Comparison of ENCODE assay signal across 8 cellular contexts in the genomic region with DNA sequence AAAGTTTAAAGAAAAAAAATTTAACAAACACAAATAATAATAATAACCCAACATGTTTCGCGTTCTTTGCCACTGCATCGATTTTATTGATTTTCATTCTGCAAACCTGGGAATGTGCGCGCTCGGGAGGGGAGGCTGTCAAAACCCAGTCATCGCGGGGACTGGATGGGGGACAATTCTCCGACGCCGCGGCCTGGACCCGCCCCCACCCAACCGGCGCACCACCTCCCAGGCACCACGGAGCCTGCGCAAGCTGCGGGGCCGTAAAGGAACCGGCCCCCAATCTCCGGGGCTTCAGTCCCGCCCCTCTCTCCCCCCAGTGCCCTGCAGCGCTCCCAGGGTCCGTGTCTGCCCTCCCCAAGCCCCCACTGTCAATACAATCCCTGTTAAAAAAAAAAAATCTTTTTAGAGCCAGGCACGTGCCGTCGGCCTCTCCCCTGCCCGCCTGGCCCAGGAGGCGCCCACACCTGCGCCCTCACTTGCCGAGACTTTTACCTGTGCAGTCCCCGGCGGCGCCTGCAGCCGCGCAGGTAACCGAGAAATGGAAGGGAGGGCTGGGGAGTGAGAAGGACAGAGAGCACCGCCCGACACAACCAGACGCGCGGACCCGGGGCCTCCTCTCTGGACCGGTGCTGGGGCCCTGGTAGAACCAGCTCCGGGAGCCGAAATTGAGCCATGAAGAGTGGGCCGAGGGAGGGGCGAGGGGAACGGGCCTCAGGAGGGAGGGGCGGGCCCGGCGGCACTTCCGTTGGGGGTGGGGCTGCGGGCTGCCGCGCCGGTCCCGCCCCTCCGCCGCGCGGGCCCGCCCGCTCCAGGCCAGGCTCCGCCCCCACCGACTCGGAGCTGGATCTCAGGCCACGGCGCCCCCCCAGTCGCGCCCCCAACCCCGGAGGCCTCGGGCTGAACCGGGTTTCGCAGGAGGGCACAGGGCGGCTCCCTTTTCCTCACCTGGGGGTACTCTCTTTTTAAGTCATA. TPM values are rescaled to one million over a fixed set of nuclear protein-coding genes. Genes with fewer than 3 reads are reported as not detected.
DNase-seq lines count a peak whose midpoint lies in the region; TF ChIP-seq lines count a peak whose summit lies in the region.

No MANE protein-coding gene starts in this region.

- peak overlapping the region; percentile 1 to 19 for H3K4ac ChIP-seq in mesenchymal stem cell (ENCODE audit: low read depth in 1 of 2, low read length in 2 of 2)

- WGBS in mesenchymal stem cell, result under 1% methylated on average over 75 of the region's 76 CpGs

- H3K9ac ChIP-seq in mesenchymal stem cell (ENCODE audit: low read length), result peak overlapping the region; percentile 100

- no peaks in the 10 kb centered on the region for H3K9me3 Mint-ChIP-seq in activated naive CD4-positive, alpha-beta T cell treated with anti-CD3 and anti-CD28 coated beads, Interleukin-2, amount 10 ng/mL, durations not matched to agents 7 days and 5 days
- H3K9me3 Mint-ChIP-seq in endothelial cell (ENCODE audit: unreplicated experiment), result no peaks in the 10 kb centered on the region

- H4K8ac ChIP-seq in mesenchymal stem cell (ENCODE audit: low read length), result no peak overlapping the region

- H3K27ac Mint-ChIP-seq in activated naive CD4-positive, alpha-beta T cell treated with anti-CD3 and anti-CD28 coated beads, Interleukin-2, amount 10 ng/mL, durations not matched to agents 7 days and 5 days, result no peak overlapping the region
- no peak overlapping the region for H3K27ac Mint-ChIP-seq in endothelial cell (ENCODE audit: unreplicated experiment)

- peak overlapping the region; percentile 90 for H3K4me2 ChIP-seq in mesenchymal stem cell (ENCODE audit: low read length, poor library complexity, severe bottlenecking)

- H3K27me3 ChIP-seq in mesenchymal stem cell (ENCODE audit: control insufficient read depth in 1 of 2, insufficient read depth in 1 of 2, low read length in 2 of 2), result peaks cover 0 to 90% of the 10 kb centered on the region in 2 experiments
- no peaks in the 10 kb centered on the region for H3K27me3 ChIP-seq in tibial artery

- no peaks in the 10 kb centered on the region for H3K36me3 Mint-ChIP-seq in activated naive CD4-positive, alpha-beta T cell treated with anti-CD3 and anti-CD28 coated beads, Interleukin-2, amount 10 ng/mL, durations not matched to agents 7 days and 5 days
- H3K36me3 Mint-ChIP-seq in endothelial cell (ENCODE audit: low read depth, unreplicated experiment), result no peaks in the 10 kb centered on the region

- H3K9me3 ChIP-seq in mesenchymal stem cell (ENCODE audit: control insufficient read depth, low read length) (no peaks in the 10 kb centered on the region), tibial artery (no peaks in the 10 kb centered on the region)

- no peak overlapping the region for H2BK12ac ChIP-seq in mesenchymal stem cell (ENCODE audit: low read length in 2 of 2)

- CTCF ChIA-PET in activated naive CD4-positive, alpha-beta T cell treated with anti-CD3 and anti-CD28 coated beads, Interleukin-2, amount 10 ng/mL, durations not matched to agents 7 days and 5 days (lab: Charles Lee), result interaction anchor here (1.5 kb wide), 1 partner anchor 9 kb away, joined by 3 read pairs; no protein-coding TSS in a partner anchor

- H3K79me1 ChIP-seq in mesenchymal stem cell (replicated peaks; ENCODE audit: low read length, poor library complexity, severe bottlenecking), result no peaks in the 10 kb centered on the region

- H3K27me3 Mint-ChIP-seq in activated naive CD4-positive, alpha-beta T cell treated with anti-CD3 and anti-CD28 coated beads, Interleukin-2, amount 10 ng/mL, durations not matched to agents 7 days and 5 days, result peaks cover 86% of the 10 kb centered on the region
- H3K27me3 Mint-ChIP-seq in endothelial cell (ENCODE audit: unreplicated experiment), result peaks cover 18% of the 10 kb centered on the region

- H3K4me1 ChIP-seq in mesenchymal stem cell (ENCODE audit: control insufficient read depth, insufficient read depth, low read depth, low read length) (peaks cover 31% of the 10 kb centered on the region), tibial artery (peaks cover 0 to 28% (median 15%) of the 10 kb centered on the region in 4 donors)

- H3K23ac ChIP-seq in mesenchymal stem cell (ENCODE audit: low read length in 2 of 2), result no peak overlapping the region

- H3K4me3 ChIP-seq in mesenchymal stem cell (ENCODE audit: insufficient read depth in 1 of 2, low read depth in 1 of 2, low read length in 2 of 2) (peak overlapping the region; percentile 38 to 90), tibial artery (peak overlapping the region; percentile 77 to 89)

- TF ChIP-seq CTCF in endothelial cell (IDR thresholded peaks at IDR 0.05; ENCODE audit: unreplicated experiment), result no peak
- TF ChIP-seq CTCF in tibial artery (IDR thresholded peaks at IDR 0.05), result no peak

- intact Hi-C loops in tibial artery (cut with DNase I; ENCODE audit: low total_unique reads), result no loop called here

- no peak overlapping the region for H3K14ac ChIP-seq in mesenchymal stem cell (ENCODE audit: low read length in 2 of 2)

- H3K27ac ChIP-seq in mesenchymal stem cell (ENCODE audit: low read length, poor library complexity, severe bottlenecking), result no peak overlapping the region
- H3K27ac ChIP-seq in tibial artery, result peak overlapping the region; percentile 84 to 94

- H2BK120ac ChIP-seq in mesenchymal stem cell (ENCODE audit: low read depth, low read length), result peak overlapping the region; percentile 88

- peak overlapping the region; percentile 61 for H3K4me3 Mint-ChIP-seq in activated naive CD4-positive, alpha-beta T cell treated with anti-CD3 and anti-CD28 coated beads, Interleukin-2, amount 10 ng/mL, durations not matched to agents 7 days and 5 days
- H3K4me3 Mint-ChIP-seq in endothelial cell (ENCODE audit: unreplicated experiment), result peak overlapping the region; percentile 89

- no peak overlapping the region for H2BK15ac ChIP-seq in mesenchymal stem cell (ENCODE audit: low read depth, poor library complexity, severe bottlenecking)

- H2BK5ac ChIP-seq in mesenchymal stem cell (ENCODE audit: low read depth, low read length, poor library complexity, severe bottlenecking), result no peak overlapping the region

- peak; percentile 49 for DNase-seq in activated naive CD4-positive, alpha-beta T cell treated with anti-CD3 and anti-CD28 coated beads, Interleukin-2, amount 10 ng/mL, durations not matched to agents 7 days and 5 days
- DNase-seq in activated naive CD4-positive, alpha-beta T cell treated with anti-CD3 and anti-CD28 coated beads, Interleukin-2, amount 50 U/mL, for 16 hours, result no peak
- peak; percentile 85 for DNase-seq in HuH-7.5 (ENCODE audit: low spot score)
- DNase-seq in SKM-1 treated with dmso at 0.1 percent for 144 hours (lab: John Stamatoyannopoulos, UW; ENCODE audit: unreplicated experiment), result peak; percentile 47
- peak; percentile 70 for DNase-seq in endothelial cell (ENCODE audit: low spot score)
- DNase-seq in mesenchymal stem cell, result peak; percentile 49
- peak; percentile 75 to 89 for DNase-seq in tibial artery
- DNase-seq in foreskin melanocyte, result no peak

- no peak overlapping the region for H2AFZ ChIP-seq in mesenchymal stem cell (ENCODE audit: low read depth, low read length)

- no peak overlapping the region for H4K91ac ChIP-seq in mesenchymal stem cell (ENCODE audit: low read length)

- H3K4me1 Mint-ChIP-seq in activated naive CD4-positive, alpha-beta T cell treated with anti-CD3 and anti-CD28 coated beads, Interleukin-2, amount 10 ng/mL, durations not matched to agents 7 days and 5 days, result peaks cover 21% of the 10 kb centered on the region
- peaks cover 29% of the 10 kb centered on the region for H3K4me1 Mint-ChIP-seq in endothelial cell (ENCODE audit: unreplicated experiment)

- no peak overlapping the region for H2AK5ac ChIP-seq in mesenchymal stem cell (ENCODE audit: low read length, severe bottlenecking)

- H3K18ac ChIP-seq in mesenchymal stem cell (ENCODE audit: low read depth in 1 of 2, low read length in 2 of 2), result peak overlapping the region; percentile 17 to 76

- H3K36me3 ChIP-seq in mesenchymal stem cell (ENCODE audit: control insufficient read depth in 1 of 2, insufficient read depth in 2 of 2, low read depth in 1 of 2, low read length in 2 of 2), result peaks cover 3 to 6% of the 10 kb centered on the region in 2 experiments
- no peaks in the 10 kb centered on the region for H3K36me3 ChIP-seq in tibial artery

RNA-seq across cellular contexts. Expression of a gene that starts 7.6 kb away (rescaled TPM):
- total RNA-seq in endothelial cell (ENCODE audit: unreplicated experiment), result 8.9 TPM
- 110 TPM for polyA plus RNA-seq in mesenchymal stem cell (2013, experiment 1 of 2)
- 112 TPM for polyA plus RNA-seq in mesenchymal stem cell (2013, experiment 2 of 2)

RNA-seq across cellular contexts. Expression of a gene that starts 22.2 kb away (rescaled TPM):
- total RNA-seq in endothelial cell (ENCODE audit: unreplicated experiment), result 19.4 TPM
- polyA plus RNA-seq in mesenchymal stem cell (2013, experiment 1 of 2), result 3.8 TPM
- 5.7 TPM for polyA plus RNA-seq in mesenchymal stem cell (2013, experiment 2 of 2)

Comparison
In these comparisons a context has a peak if more than half of its experiments do, and no peak if none do; other contexts are left out.
1. DNase-seq: peak in activated naive CD4-positive, alpha-beta T cell treated with anti-CD3 and anti-CD28 coated beads, Interleukin-2, amount 10 ng/mL, durations not matched to agents 7 days and 5 days (single experiment), HuH-7.5 (single experiment), SKM-1 treated with dmso at 0.1 percent for 144 hours (single experiment), endothelial cell (single experiment), mesenchymal stem cell (single experiment) and tibial artery (2 of 2); none in activated naive CD4-positive, alpha-beta T cell treated with anti-CD3 and anti-CD28 coated beads, Interleukin-2, amount 50 U/mL, for 16 hours (single experiment) and foreskin melanocyte (single experiment).